Comparison of ENCODE assay signal across 11 cellular contexts in genomic region chr16:89373355-89374110, GRCh38.
DNase-seq lines count a peak whose midpoint lies in the region; ATAC-seq and TF ChIP-seq lines count a peak whose summit lies in the region.
"Had no signal": no experiment of that assay in that cellular context is flagged by ENCODE, and none has a peak within 500 bp of the region (broad histone marks: within the 10 kb centered on the region; RNA-seq: fewer than 3 reads in every experiment).

No MANE protein-coding gene starts in this region.

- peak; percentile 22 for TF ChIP-seq EP300 in transverse colon (IDR thresholded peaks at IDR 0.05; ENCODE audit: low read depth)

- H3K27me3 ChIP-seq in transverse colon: no peaks in the 10 kb centered on the region
- no peaks in the 10 kb centered on the region for H3K27me3 ChIP-seq in vagina
- H3K27me3 ChIP-seq: neutrophil had no signal

- no peak overlapping the region for H3K4me3 ChIP-seq in transverse colon
- no peak overlapping the region for H3K4me3 ChIP-seq in vagina

- 87% methylated on average over 32 of the region's 32 CpGs; no CpG with 5 or more reads in 1 of the 2 donors for WGBS in transverse colon (ENCODE audit: low coverage in 1 of 2), 2 donors

- peaks cover 0 to 11% of the 10 kb centered on the region in 2 donors for H3K36me3 Mint-ChIP-seq in activated naive CD4-positive, alpha-beta T cell treated with anti-CD3 and anti-CD28 coated beads, Interleukin-2, amount 50 U/mL, for 72 hours

- no peaks in the 10 kb centered on the region for H3K9me3 ChIP-seq in transverse colon
- H3K9me3 ChIP-seq in vagina: no peaks in the 10 kb centered on the region
- H3K9me3 ChIP-seq: neutrophil had no signal

- H3K9me3 Mint-ChIP-seq in activated naive CD4-positive, alpha-beta T cell treated with anti-CD3 and anti-CD28 coated beads, Interleukin-2, amount 50 U/mL, for 72 hours: no peaks in the 10 kb centered on the region
- H3K9me3 Mint-ChIP-seq: activated B cell treated with CpG ODN at 0.5 μM for 24 hours had no signal

- TF ChIP-seq POLR2A in transverse colon (IDR thresholded peaks at IDR 0.05): no peak
- TF ChIP-seq POLR2A in vagina (IDR thresholded peaks at IDR 0.05): no peak

- in situ Hi-C loops in transverse colon (cut with MboI; ENCODE audit: low pct_ligation_motif_present in 1 of 4, low pct_unique_long_range_greater_than_20kb in 1 of 4, low sequenced_read_pairs in 3 of 4): no loop called here

- H3K27ac ChIP-seq in transverse colon (peak overlapping the region in 3 of 4 donors; percentile 24 to 37 (median 34)), vagina (no peak overlapping the region)

- ATAC-seq in activated naive CD4-positive, alpha-beta T cell treated with anti-CD3 and anti-CD28 coated beads, Interleukin-2, amount 50 U/mL, for 72 hours: no peak
- ATAC-seq in GM21360 (IDR thresholded peaks at IDR 0.05; ENCODE audit: unreplicated experiment): no peak

- intact Hi-C loops in transverse colon (cut with DNase I; ENCODE audit: low total_unique reads): no loop called here
- intact Hi-C loops in vagina (cut with DNase I): no loop called here

- TF ChIP-seq CTCF in transverse colon (IDR thresholded peaks at IDR 0.05) (no peak), vagina (IDR thresholded peaks at IDR 0.05) (no peak)

- peaks cover 9 to 46% (median 17%) of the 10 kb centered on the region in 4 donors for H3K4me1 ChIP-seq in transverse colon
- H3K4me1 ChIP-seq in vagina: peaks cover 63% of the 10 kb centered on the region

- peak overlapping the region; percentile 24 to 36 for H3K27ac Mint-ChIP-seq in activated naive CD4-positive, alpha-beta T cell treated with anti-CD3 and anti-CD28 coated beads, Interleukin-2, amount 50 U/mL, for 72 hours
- H3K27ac Mint-ChIP-seq: activated naive CD4-positive, alpha-beta T cell treated with anti-CD3 and anti-CD28 coated beads for 36 hours had no signal

- H3K36me3 ChIP-seq in transverse colon: no peaks in the 10 kb centered on the region
- no peaks in the 10 kb centered on the region for H3K36me3 ChIP-seq in vagina

- no peak for DNase-seq in activated naive CD4-positive, alpha-beta T cell treated with anti-CD3 and anti-CD28 coated beads, Interleukin-2, amount 50 U/mL, for 72 hours (ENCODE audit: low spot score in 2 of 2)
- no peak for DNase-seq in activated naive CD4-positive, alpha-beta T cell treated with Interleukin-2 at 50 U/mL for 16 hours
- peak; percentile 89 for DNase-seq in foreskin melanocyte
- peak; percentile 81 for DNase-seq in myocyte (ENCODE audit: low read depth)
- DNase-seq in transverse colon: no peak
- DNase-seq in vagina (ENCODE audit: extremely low spot score in 2 of 2): no peak
- no peak for DNase-seq in NCI-H1092 treated with DMSO at 0.1 percent for 48 hours (lab: John Stamatoyannopoulos, UW)
- DNase-seq: activated B cell treated with CpG ODN at 0.5 μM for 24 hours; activated naive CD4-positive, alpha-beta T cell treated with anti-CD3 and anti-CD28 coated beads for 36 hours had no signal

Comparison
In these comparisons a context has a peak if more than half of its experiments do, and no peak if none do; other contexts are left out.
1. DNase-seq: peak in foreskin melanocyte (single experiment) and myocyte (single experiment); none in activated naive CD4-positive, alpha-beta T cell treated with anti-CD3 and anti-CD28 coated beads, Interleukin-2, amount 50 U/mL, for 72 hours (0 of 2), activated naive CD4-positive, alpha-beta T cell treated with Interleukin-2 at 50 U/mL for 16 hours (single experiment), transverse colon (single experiment), vagina (0 of 2) and NCI-H1092 treated with DMSO at 0.1 percent for 48 hours (single experiment).